ENCODE assay signal across 11 cellular contexts in the genomic region with DNA sequence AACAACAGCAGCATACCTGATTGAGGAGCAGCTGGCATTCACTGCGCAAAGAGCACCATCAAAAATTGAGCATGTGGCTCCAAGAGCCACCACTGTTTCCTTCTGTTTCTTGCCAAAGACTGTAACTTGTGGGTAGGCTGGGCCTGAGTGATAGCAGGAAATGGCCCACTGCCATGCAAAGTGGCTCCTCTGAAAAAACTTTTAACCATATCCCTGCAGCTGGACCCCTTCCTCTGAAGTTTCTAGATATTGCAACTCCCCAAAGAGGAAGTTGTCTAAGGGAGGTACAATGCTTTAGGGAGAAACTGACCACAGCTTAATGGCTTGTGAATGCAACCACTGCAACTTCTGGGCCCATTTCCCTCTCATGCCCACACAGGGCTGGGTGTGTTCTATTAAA.
DNase-seq lines count a peak whose midpoint lies in the region; ATAC-seq, FAIRE-seq and TF ChIP-seq lines count a peak whose summit lies in the region.
"Had no signal": no experiment of that assay in that cellular context is flagged by ENCODE, and none has a peak within 500 bp of the region (broad histone marks: within the 10 kb centered on the region; RNA-seq: fewer than 3 reads in every experiment).

No MANE protein-coding gene starts in this region.

- no peaks in the 10 kb centered on the region for H3K79me2 ChIP-seq in GM12878 (ENCODE audit: control insufficient read depth, insufficient read depth, low read length)

- peaks cover 6% of the 10 kb centered on the region; the same call in 1 of the 2 replicates for H3K4me1 ChIP-seq in GM12878 (ENCODE audit: control insufficient read depth, insufficient read depth, low read length)

- no peaks in the 10 kb centered on the region for H3K9me3 ChIP-seq in GM12878 (replicated peaks; ENCODE audit: control insufficient read depth, insufficient read depth, low read length)

- intact Hi-C loops in GM12878 (cut with micrococcal nuclease; ENCODE audit: unreplicated experiment), result no loop called here

- H3K4me3 ChIP-seq in GM12864 (ENCODE audit: low read depth, low read length) (no peak overlapping the region), GM12878 (no peak overlapping the region)

- H3K4me2 ChIP-seq in GM12878 (ENCODE audit: control insufficient read depth, insufficient read depth), result 0 out of 2 replicates have a peak overlapping the region, but pooled peaks have one; percentile 11

- TF ChIP-seq POLR2A in GM12878 (IDR thresholded peaks at IDR 0.05; ENCODE audit: low read depth, low read length), result no peak

- TF ChIP-seq RAD21 in GM12878 (IDR thresholded peaks at IDR 0.05; ENCODE audit: insufficient read depth, low read depth, low read length), result no peak

- RAD21 ChIA-PET in GM12878 (lab: Charles Lee; ENCODE audit: unreplicated experiment), result no interaction called here

- DNase-seq in GM12864 (ENCODE audit: low read depth) (peak; percentile 69), GM12878 (ENCODE audit: low read depth, low spot score) (peak; percentile 70), epidermal melanocyte (ENCODE audit: insufficient read length, low spot score) (no peak), NCI-H2171 (lab: John Stamatoyannopoulos, UW) (no peak), NCI-H2107 (lab: John Stamatoyannopoulos, UW) (no peak)
- DNase-seq in effector CD4-positive, alpha-beta T cell, result no peak
- DNase-seq: DMS79 treated with DMSO at 0.1 percent for 48 hours, NCI-H1417 treated with DMSO at 0.1 percent for 48 hours had no signal

- no peak overlapping the region for H3K27ac ChIP-seq in GM12878 (ENCODE audit: control insufficient read depth, insufficient read depth)

- H4K20me1 ChIP-seq in GM12878 (ENCODE audit: control insufficient read depth, insufficient read depth), result no peaks in the 10 kb centered on the region

- POLR2A ChIA-PET in GM12878 (lab: Charles Lee), result no interaction called here

- WGBS in GM12878 (ENCODE audit: insufficient coverage, insufficient replicate concordance, low lambda C conversion rate, missing lambda C conversion rate), result 5% methylated on average over 1 of the region's 1 CpG

- ATAC-seq in GM21515 (IDR thresholded peaks at IDR 0.05; ENCODE audit: unreplicated experiment), result peak; percentile 96
- peak; percentile 91 for ATAC-seq in HG03442 (IDR thresholded peaks at IDR 0.05; ENCODE audit: unreplicated experiment)
- ATAC-seq in GM12878, result peak; percentile 89

- FAIRE-seq in GM12878 (lab: Jason Lieb, UNC), result no peak
- FAIRE-seq: endothelial cell of umbilical vein had no signal

- in situ Hi-C loops in GM12878 (cut with MboI), result no loop called here

- no peak overlapping the region for H3K9ac ChIP-seq in GM12878 (ENCODE audit: control insufficient read depth, insufficient read depth, low read length)

- H3K36me3 ChIP-seq in GM12878 (ENCODE audit: control insufficient read depth in 2 of 2, insufficient read depth in 2 of 2, low read length in 1 of 2), result no peaks in the 10 kb centered on the region

- H3K27me3 ChIP-seq in GM12878 (replicated peaks in 1 of 2; ENCODE audit: control insufficient read depth in 2 of 2, insufficient read depth in 2 of 2, low read length in 1 of 2), result no peaks in the 10 kb centered on the region

- 0 out of 4 replicates have a peak, but pooled peaks of 1 of the 2 experiments have one; percentile 38 for TF ChIP-seq EP300 in GM12878 (IDR thresholded peaks at IDR 0.05; ENCODE audit: borderline replicate concordance in 1 of 2, control insufficient read depth in 1 of 2, low read depth in 2 of 2, low read length in 2 of 2)

- BruUV-seq in GM12878 (replicated peaks; lab: Mats Ljungman, UMichigan), result no TSS peak

- TF ChIP-seq CTCF in GM12864 (IDR thresholded peaks at IDR 0.05; ENCODE audit: low read depth, low read length, missing control alignments) (no peak), GM12878 (IDR thresholded peaks at IDR 0.05 in 2 of 3, conservative IDR thresholded peaks at IDR 0.05 in 1 of 3; ENCODE audit: control insufficient read depth in 2 of 3, extremely low read depth in 1 of 3, insufficient read depth in 1 of 3, low read depth in 3 of 3, low read length in 3 of 3) (no peak)

- no peak overlapping the region for H2AFZ ChIP-seq in GM12878 (ENCODE audit: control insufficient read depth, low read depth, low read length)

- SMC1A ChIA-PET in GM12878 (lab: Charles Lee; ENCODE audit: uncharacterized antibody, unreplicated experiment), result no interaction called here

- CTCF ChIA-PET in GM12878 (lab: Yijun Ruan, JAX), result no interaction called here

TF ChIP-seq in GM12878, 131 proteins besides CTCF, POLR2A, EP300 and RAD21 (continues in another document):
- TF ChIP-seq IKZF2 (IDR thresholded peaks at IDR 0.05), result peak; percentile 75 to 82
- TF ChIP-seq CBX5 (IDR thresholded peaks at IDR 0.05; ENCODE audit: low read depth), result peak; percentile 46; the same call in 1 of the 2 replicates
- no peak for TF ChIP-seq FOXM1 (IDR thresholded peaks at IDR 0.05; ENCODE audit: low read depth, low read length)
- 0 out of 2 replicates have a peak, but pooled peaks have one; percentile 36 for TF ChIP-seq DPF2 (IDR thresholded peaks at IDR 0.05)
- TF ChIP-seq, protein P1, sequence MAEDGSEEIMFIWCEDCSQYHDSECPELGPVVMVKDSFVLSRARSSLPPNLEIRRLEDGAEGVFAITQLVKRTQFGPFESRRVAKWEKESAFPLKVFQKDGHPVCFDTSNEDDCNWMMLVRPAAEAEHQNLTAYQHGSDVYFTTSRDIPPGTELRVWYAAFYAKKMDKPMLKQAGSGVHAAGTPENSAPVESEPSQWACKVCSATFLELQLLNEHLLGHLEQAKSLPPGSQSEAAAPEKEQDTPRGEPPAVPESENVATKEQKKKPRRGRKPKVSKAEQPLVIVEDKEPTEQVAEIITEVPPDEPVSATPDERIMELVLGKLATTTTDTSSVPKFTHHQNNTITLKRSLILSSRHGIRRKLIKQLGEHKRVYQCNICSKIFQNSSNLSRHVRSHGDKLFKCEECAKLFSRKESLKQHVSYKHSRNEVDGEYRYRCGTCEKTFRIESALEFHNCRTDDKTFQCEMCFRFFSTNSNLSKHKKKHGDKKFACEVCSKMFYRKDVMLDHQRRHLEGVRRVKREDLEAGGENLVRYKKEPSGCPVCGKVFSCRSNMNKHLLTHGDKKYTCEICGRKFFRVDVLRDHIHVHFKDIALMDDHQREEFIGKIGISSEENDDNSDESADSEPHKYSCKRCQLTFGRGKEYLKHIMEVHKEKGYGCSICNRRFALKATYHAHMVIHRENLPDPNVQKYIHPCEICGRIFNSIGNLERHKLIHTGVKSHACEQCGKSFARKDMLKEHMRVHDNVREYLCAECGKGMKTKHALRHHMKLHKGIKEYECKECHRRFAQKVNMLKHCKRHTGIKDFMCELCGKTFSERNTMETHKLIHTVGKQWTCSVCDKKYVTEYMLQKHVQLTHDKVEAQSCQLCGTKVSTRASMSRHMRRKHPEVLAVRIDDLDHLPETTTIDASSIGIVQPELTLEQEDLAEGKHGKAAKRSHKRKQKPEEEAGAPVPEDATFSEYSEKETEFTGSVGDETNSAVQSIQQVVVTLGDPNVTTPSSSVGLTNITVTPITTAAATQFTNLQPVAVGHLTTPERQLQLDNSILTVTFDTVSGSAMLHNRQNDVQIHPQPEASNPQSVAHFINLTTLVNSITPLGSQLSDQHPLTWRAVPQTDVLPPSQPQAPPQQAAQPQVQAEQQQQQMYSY (CRISPR knock-in tag; IDR thresholded peaks at IDR 0.05), result no peak
- peak; percentile 85 for TF ChIP-seq RUNX3 (IDR thresholded peaks at IDR 0.05; ENCODE audit: low read length)
- no peak for TF ChIP-seq NFXL1 (IDR thresholded peaks at IDR 0.05; ENCODE audit: borderline replicate concordance)
- TF ChIP-seq, protein P2, sequence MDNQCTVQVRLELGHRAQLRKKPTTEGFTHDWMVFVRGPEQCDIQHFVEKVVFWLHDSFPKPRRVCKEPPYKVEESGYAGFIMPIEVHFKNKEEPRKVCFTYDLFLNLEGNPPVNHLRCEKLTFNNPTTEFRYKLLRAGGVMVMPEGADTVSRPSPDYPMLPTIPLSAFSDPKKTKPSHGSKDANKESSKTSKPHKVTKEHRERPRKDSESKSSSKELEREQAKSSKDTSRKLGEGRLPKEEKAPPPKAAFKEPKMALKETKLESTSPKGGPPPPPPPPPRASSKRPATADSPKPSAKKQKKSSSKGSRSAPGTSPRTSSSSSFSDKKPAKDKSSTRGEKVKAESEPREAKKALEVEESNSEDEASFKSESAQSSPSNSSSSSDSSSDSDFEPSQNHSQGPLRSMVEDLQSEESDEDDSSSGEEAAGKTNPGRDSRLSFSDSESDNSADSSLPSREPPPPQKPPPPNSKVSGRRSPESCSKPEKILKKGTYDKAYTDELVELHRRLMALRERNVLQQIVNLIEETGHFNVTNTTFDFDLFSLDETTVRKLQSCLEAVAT (IDR thresholded peaks at IDR 0.05), result no peak
- peak in 1 of 2 experiments; percentile 58; a peak in 2 of 4 replicates for TF ChIP-seq ETV6 (conservative IDR thresholded peaks at IDR 0.05 in 1 of 2, IDR thresholded peaks at IDR 0.05 in 1 of 2; ENCODE audit: borderline replicate concordance in 1 of 2, low read depth in 1 of 2)
- TF ChIP-seq, protein P3, sequence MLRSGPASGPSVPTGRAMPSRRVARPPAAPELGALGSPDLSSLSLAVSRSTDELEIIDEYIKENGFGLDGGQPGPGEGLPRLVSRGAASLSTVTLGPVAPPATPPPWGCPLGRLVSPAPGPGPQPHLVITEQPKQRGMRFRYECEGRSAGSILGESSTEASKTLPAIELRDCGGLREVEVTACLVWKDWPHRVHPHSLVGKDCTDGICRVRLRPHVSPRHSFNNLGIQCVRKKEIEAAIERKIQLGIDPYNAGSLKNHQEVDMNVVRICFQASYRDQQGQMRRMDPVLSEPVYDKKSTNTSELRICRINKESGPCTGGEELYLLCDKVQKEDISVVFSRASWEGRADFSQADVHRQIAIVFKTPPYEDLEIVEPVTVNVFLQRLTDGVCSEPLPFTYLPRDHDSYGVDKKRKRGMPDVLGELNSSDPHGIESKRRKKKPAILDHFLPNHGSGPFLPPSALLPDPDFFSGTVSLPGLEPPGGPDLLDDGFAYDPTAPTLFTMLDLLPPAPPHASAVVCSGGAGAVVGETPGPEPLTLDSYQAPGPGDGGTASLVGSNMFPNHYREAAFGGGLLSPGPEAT (IDR thresholded peaks at IDR 0.05; ENCODE audit: low read depth), result peak; percentile 42; the same call in 1 of the 2 replicates
- no peak for TF ChIP-seq MYC (IDR thresholded peaks at IDR 0.05; ENCODE audit: insufficient read depth, insufficient read length, insufficient replicate concordance, low read length, severe bottlenecking)
- peak; percentile 19; the same call in 1 of the 2 replicates for TF ChIP-seq IRF4 (IDR thresholded peaks at IDR 0.05; ENCODE audit: low read depth, low read length)
- TF ChIP-seq MTA2 (IDR thresholded peaks at IDR 0.05; ENCODE audit: low read depth), result peak; percentile 47
- TF ChIP-seq SPI1 (IDR thresholded peaks at IDR 0.05; ENCODE audit: borderline replicate concordance, insufficient read depth, low read depth, low read length), result peak; percentile 45; the same call in 1 of the 2 replicates
- TF ChIP-seq BHLHE40 (IDR thresholded peaks at IDR 0.05; ENCODE audit: borderline replicate concordance in 1 of 2, low read depth in 2 of 2, low read length in 1 of 2), result no peak
- 0 out of 2 replicates have a peak, but pooled peaks have one; percentile 35 for TF ChIP-seq BCL11A (IDR thresholded peaks at IDR 0.05; ENCODE audit: low read depth, low read length)

Comparison
In these comparisons a context has a peak if more than half of its experiments do, and no peak if none do; other contexts are left out.
1. DNase-seq: peak in GM12864 (single experiment) and GM12878 (single experiment); none in epidermal melanocyte (single experiment), NCI-H2171 (single experiment), effector CD4-positive, alpha-beta T cell (single experiment) and NCI-H2107 (single experiment).
2. Peak in every context shown above with its lines, with median percentiles within 50 percentile points of each other: ATAC-seq.